In the genomic region with DNA sequence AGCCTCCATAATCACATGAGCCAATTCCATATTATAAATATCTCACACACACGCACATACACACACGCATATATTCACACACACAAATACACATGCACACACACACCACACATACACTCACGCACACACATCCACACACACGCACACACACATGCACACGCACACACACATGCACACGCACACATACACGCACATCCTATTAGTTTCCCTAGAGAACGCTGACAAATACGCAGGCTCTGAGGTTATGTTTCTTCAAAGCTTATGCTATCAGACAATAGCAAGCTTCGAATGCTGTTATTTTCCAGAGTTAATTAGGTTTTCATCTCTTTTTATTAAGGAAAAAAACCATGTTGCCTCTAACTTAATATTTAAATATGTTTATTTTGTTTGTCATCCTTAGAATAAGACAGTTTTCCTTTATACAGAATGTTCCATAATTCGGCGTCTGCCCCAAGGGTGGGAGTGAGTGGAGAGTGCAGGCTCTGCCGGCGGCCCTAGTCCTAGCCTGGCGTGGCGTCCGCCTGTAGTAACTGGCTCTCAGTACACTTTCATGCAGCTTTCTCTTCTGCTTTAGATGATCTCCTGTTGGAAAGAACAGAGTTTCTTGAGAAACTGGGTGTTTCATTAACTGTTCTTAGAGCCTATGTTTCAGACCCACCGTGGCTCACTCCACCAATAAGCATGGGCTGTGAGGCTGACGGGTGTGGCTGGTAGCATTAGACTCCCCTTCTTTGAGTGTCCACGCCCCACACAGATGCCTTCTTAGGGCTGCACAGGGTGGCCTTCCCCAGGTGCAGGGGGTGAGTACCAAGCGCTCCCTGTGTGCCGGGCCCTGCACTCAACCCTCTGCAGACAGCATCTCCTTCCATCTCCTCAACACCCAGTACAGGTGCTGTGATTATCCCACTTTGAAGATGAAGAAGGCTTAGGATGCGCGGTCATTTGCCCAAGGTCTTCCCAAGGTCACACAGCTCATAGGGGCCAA, we compare ENCODE assay signal across 2 cellular contexts.
TF ChIP-seq lines count a peak whose summit lies in the region.

No MANE protein-coding gene starts in this region.

TF ChIP-seq in HEK293, 187 proteins besides CTCF, POLR2A, EP300 and RAD21:
- TF ChIP-seq SCRT2 (tag by site-specific recombination; IDR thresholded peaks at IDR 0.05) (no peak), ZNF24 (tag by site-specific recombination; IDR thresholded peaks at IDR 0.05) (no peak), ZNF138 (tag by site-specific recombination; IDR thresholded peaks at IDR 0.05; ENCODE audit: borderline replicate concordance) (no peak), ZNF621 (tag by site-specific recombination; IDR thresholded peaks at IDR 0.05) (no peak), ZNF776 (tag by site-specific recombination; IDR thresholded peaks at IDR 0.05; ENCODE audit: borderline replicate concordance) (no peak)
- TF ChIP-seq, protein P1, sequence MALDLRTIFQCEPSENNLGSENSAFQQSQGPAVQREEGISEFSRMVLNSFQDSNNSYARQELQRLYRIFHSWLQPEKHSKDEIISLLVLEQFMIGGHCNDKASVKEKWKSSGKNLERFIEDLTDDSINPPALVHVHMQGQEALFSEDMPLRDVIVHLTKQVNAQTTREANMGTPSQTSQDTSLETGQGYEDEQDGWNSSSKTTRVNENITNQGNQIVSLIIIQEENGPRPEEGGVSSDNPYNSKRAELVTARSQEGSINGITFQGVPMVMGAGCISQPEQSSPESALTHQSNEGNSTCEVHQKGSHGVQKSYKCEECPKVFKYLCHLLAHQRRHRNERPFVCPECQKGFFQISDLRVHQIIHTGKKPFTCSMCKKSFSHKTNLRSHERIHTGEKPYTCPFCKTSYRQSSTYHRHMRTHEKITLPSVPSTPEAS (tag by site-specific recombination; IDR thresholded peaks at IDR 0.05), result peak; percentile 88
- TF ChIP-seq, protein P2, sequence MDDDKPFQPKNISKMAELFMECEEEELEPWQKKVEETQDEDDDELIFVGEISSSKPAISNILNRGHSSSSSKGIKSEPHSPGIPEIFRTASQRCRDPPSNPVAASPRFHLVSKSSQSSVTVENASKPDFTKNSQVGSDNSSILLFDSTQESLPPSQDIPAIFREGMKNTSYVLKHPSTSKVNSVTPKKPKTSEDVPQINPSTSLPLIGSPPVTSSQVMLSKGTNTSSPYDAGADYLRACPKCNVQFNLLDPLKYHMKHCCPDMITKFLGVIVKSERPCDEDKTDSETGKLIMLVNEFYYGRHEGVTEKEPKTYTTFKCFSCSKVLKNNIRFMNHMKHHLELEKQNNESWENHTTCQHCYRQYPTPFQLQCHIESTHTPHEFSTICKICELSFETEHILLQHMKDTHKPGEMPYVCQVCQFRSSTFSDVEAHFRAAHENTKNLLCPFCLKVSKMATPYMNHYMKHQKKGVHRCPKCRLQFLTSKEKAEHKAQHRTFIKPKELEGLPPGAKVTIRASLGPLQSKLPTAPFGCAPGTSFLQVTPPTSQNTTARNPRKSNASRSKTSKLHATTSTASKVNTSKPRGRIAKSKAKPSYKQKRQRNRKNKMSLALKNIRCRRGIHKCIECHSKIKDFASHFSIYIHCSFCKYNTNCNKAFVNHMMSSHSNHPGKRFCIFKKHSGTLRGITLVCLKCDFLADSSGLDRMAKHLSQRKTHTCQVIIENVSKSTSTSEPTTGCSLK (tag by site-specific recombination; IDR thresholded peaks at IDR 0.05), result no peak

TF ChIP-seq in K562, 482 proteins besides CTCF, POLR2A, EP300 and RAD21:
- TF ChIP-seq, protein P3, sequence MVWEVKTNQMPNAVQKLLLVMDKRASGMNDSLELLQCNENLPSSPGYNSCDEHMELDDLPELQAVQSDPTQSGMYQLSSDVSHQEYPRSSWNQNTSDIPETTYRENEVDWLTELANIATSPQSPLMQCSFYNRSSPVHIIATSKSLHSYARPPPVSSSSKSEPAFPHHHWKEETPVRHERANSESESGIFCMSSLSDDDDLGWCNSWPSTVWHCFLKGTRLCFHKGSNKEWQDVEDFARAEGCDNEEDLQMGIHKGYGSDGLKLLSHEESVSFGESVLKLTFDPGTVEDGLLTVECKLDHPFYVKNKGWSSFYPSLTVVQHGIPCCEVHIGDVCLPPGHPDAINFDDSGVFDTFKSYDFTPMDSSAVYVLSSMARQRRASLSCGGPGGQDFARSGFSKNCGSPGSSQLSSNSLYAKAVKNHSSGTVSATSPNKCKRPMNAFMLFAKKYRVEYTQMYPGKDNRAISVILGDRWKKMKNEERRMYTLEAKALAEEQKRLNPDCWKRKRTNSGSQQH (CRISPR knock-in tag; IDR thresholded peaks at IDR 0.05), result 0 out of 2 replicates have a peak, but pooled peaks have one; percentile 19
- no peak for TF ChIP-seq SREBF2 (CRISPR knock-in tag; IDR thresholded peaks at IDR 0.05)
- TF ChIP-seq, protein P4, sequence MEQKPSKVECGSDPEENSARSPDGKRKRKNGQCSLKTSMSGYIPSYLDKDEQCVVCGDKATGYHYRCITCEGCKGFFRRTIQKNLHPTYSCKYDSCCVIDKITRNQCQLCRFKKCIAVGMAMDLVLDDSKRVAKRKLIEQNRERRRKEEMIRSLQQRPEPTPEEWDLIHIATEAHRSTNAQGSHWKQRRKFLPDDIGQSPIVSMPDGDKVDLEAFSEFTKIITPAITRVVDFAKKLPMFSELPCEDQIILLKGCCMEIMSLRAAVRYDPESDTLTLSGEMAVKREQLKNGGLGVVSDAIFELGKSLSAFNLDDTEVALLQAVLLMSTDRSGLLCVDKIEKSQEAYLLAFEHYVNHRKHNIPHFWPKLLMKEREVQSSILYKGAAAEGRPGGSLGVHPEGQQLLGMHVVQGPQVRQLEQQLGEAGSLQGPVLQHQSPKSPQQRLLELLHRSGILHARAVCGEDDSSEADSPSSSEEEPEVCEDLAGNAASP (IDR thresholded peaks at IDR 0.05), result no peak
- no peak for TF ChIP-seq MIER1 (IDR thresholded peaks at IDR 0.05; ENCODE audit: low read depth)
- TF ChIP-seq NFIC (IDR thresholded peaks at IDR 0.05), result no peak
- no peak for TF ChIP-seq MAFK (IDR thresholded peaks at IDR 0.05; ENCODE audit: low read length)
- TF ChIP-seq, protein P5, sequence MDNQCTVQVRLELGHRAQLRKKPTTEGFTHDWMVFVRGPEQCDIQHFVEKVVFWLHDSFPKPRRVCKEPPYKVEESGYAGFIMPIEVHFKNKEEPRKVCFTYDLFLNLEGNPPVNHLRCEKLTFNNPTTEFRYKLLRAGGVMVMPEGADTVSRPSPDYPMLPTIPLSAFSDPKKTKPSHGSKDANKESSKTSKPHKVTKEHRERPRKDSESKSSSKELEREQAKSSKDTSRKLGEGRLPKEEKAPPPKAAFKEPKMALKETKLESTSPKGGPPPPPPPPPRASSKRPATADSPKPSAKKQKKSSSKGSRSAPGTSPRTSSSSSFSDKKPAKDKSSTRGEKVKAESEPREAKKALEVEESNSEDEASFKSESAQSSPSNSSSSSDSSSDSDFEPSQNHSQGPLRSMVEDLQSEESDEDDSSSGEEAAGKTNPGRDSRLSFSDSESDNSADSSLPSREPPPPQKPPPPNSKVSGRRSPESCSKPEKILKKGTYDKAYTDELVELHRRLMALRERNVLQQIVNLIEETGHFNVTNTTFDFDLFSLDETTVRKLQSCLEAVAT (IDR thresholded peaks at IDR 0.05), result peak in 1 of 2 experiments; percentile 39; a peak in 1 of 4 replicates
- 0 out of 2 replicates have a peak, but pooled peaks have one; percentile 46 for TF ChIP-seq ESRRA (IDR thresholded peaks at IDR 0.05; ENCODE audit: borderline replicate concordance, low read depth)
- no peak for TF ChIP-seq OTX1 (CRISPR knock-in tag; IDR thresholded peaks at IDR 0.05)
